ENCODE assay signal across 8 cellular contexts in genomic region chr1:212433577-212434462, GRCh38. TPM values are rescaled to one million over a fixed set of nuclear protein-coding genes. Genes with fewer than 3 reads are reported as not detected.
DNase-seq lines count a peak whose midpoint lies in the region; ATAC-seq and TF ChIP-seq lines count a peak whose summit lies in the region.

No MANE protein-coding gene starts in this region.

- DNase-seq in EH (ENCODE audit: low read depth) (peak; percentile 22), OCI-M1 (lab: John Stamatoyannopoulos, UW) (peak; percentile 19), epithelial cell of esophagus (ENCODE audit: low read depth) (no peak), prostate gland (ENCODE audit: low spot score) (no peak), NCI-H345 treated with DMSO at 0.1 percent for 48 hours (lab: John Stamatoyannopoulos, UW; ENCODE audit: unreplicated experiment) (no peak), NCI-H2081 (lab: John Stamatoyannopoulos, UW) (no peak)

- H3K9me3 ChIP-seq in prostate gland = no peaks in the 10 kb centered on the region

- 43% methylated on average over 17 of the region's 17 CpGs for WGBS in prostate gland

- intact Hi-C loops in prostate gland (cut with DNase I) = no loop called here

- no peak for TF ChIP-seq CTCF in epithelial cell of esophagus (IDR thresholded peaks at IDR 0.05; ENCODE audit: insufficient read depth, low read depth, low read length, missing control alignments)
- no peak for TF ChIP-seq CTCF in prostate gland (IDR thresholded peaks at IDR 0.05)

- peak overlapping the region; percentile 59 for H3K4me3 ChIP-seq in epithelial cell of esophagus (ENCODE audit: low read length)
- H3K4me3 ChIP-seq in prostate gland = peak overlapping the region; percentile 80 to 87

- H3K27me3 ChIP-seq in prostate gland (replicated peaks; ENCODE audit: insufficient read depth) = no peaks in the 10 kb centered on the region

- peaks cover 10% of the 10 kb centered on the region for H3K4me1 ChIP-seq in prostate gland (replicated peaks)

- no peak for TF ChIP-seq POLR2A in prostate gland (IDR thresholded peaks at IDR 0.05)

- ATAC-seq in HG03045 (IDR thresholded peaks at IDR 0.05; ENCODE audit: unreplicated experiment) = no peak
- no peak for ATAC-seq in GM18517 (IDR thresholded peaks at IDR 0.05; ENCODE audit: unreplicated experiment)

- H3K36me3 ChIP-seq in prostate gland = no peaks in the 10 kb centered on the region

- peak overlapping the region; percentile 76 to 77 for H3K27ac ChIP-seq in prostate gland

RNA-seq across cellular contexts. Expression of gene NENF, which starts 1.1 kb away (rescaled TPM):
- total RNA-seq in prostate gland = 100 to 1,000 TPM in 1 of 2 donors, 10 to 100 TPM in 1; 83.2 to 277 TPM

RNA-seq across cellular contexts. Expression of gene PACC1, which starts 19.1 kb away (rescaled TPM):
- 1 to 10 TPM; 5.6 to 6.4 TPM for total RNA-seq in prostate gland

Comparison
In these comparisons a context has a peak if more than half of its experiments do, and no peak if none do; other contexts are left out.
1. DNase-seq: peak in EH (single experiment) and OCI-M1 (single experiment); none in epithelial cell of esophagus (single experiment), prostate gland (single experiment), NCI-H345 treated with DMSO at 0.1 percent for 48 hours (single experiment) and NCI-H2081 (0 of 2).